In the genomic region with DNA sequence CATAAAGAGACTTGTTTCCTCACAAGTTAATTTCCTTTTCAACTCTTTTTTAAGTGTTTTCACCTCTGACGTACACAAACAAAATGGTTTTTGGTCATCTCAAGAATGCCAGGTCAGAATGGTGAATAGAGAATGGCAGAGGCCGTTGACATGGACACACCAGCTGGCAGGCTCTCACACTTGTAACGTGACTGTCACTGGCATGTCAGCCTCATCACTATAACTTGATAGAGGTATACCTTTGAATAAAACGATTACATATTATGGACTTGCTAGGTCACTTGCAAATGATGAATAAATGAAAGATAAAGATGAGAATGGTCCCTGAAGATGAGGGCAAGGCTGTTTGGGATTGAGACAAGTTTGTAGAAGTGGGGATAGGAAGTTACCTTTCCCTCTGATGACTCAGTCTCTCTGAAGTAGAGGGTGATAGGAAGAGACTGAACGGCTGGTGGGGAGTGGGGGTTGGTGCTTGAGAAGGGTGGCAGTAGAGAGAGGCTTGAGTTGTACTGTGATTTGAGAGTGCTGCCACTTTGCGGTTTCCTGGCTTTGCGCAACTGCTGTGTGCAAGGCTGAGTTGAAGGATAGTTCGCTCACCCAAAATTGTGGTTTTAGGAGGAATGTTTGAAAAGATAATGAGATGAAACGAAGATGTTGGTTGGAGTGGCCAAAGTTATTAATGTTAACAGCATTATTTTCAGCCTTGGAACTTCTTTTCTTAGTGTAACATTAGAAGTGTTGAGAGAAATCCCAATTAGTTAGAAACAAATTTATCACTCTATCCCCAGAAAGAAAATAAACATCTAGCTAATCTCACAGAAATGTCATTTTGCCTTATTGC, we compare ENCODE assay signal across 8 cellular contexts. TPM values are rescaled to one million over a fixed set of nuclear protein-coding genes. Genes with fewer than 3 reads are reported as not detected.
DNase-seq lines count a peak whose midpoint lies in the region; ATAC-seq and TF ChIP-seq lines count a peak whose summit lies in the region.

No MANE protein-coding gene starts in this region.

- peak overlapping the region; percentile 38 for H3K9ac ChIP-seq in iPS-15b (ENCODE audit: low read depth, low read length)

- H3K4me1 ChIP-seq in left ventricle myocardium inferior: peaks cover 12% of the 10 kb centered on the region
- peaks cover 10% of the 10 kb centered on the region for H3K4me1 ChIP-seq in iPS-15b (ENCODE audit: control insufficient read depth, insufficient read depth, low read length)
- peaks cover 10% of the 10 kb centered on the region for H3K4me1 ChIP-seq in upper lobe of right lung
- H3K4me1 ChIP-seq in gastrocnemius medialis: peaks cover 3 to 11% of the 10 kb centered on the region in 2 donors
- H3K4me1 ChIP-seq in hepatocyte (ENCODE audit: insufficient read depth): no peaks in the 10 kb centered on the region

- H3K27ac Mint-ChIP-seq in activated CD4-positive, alpha-beta memory T cell treated with anti-CD3 and anti-CD28 coated beads, Interleukin-2, amount 10 ng/mL, durations not matched to agents 7 days and 5 days: peak overlapping the region; percentile 41

- no peaks in the 10 kb centered on the region for H3K27me3 ChIP-seq in left ventricle myocardium inferior (ENCODE audit: low read depth)
- no peaks in the 10 kb centered on the region for H3K27me3 ChIP-seq in iPS-15b (ENCODE audit: control insufficient read depth, insufficient read depth, low read length)
- no peaks in the 10 kb centered on the region for H3K27me3 ChIP-seq in upper lobe of right lung
- no peaks in the 10 kb centered on the region for H3K27me3 ChIP-seq in gastrocnemius medialis
- no peaks in the 10 kb centered on the region for H3K27me3 ChIP-seq in hepatocyte

- TF ChIP-seq POLR2A in gastrocnemius medialis (IDR thresholded peaks at IDR 0.05): no peak

- H3K79me2 ChIP-seq in hepatocyte: no peaks in the 10 kb centered on the region

- no peak overlapping the region for H3K4me2 ChIP-seq in hepatocyte

- H3K27me3 Mint-ChIP-seq in activated CD4-positive, alpha-beta memory T cell treated with anti-CD3 and anti-CD28 coated beads, Interleukin-2, amount 10 ng/mL, durations not matched to agents 7 days and 5 days: no peaks in the 10 kb centered on the region

- H3K27ac ChIP-seq in left ventricle myocardium inferior (replicated peaks) (no peak overlapping the region), upper lobe of right lung (no peak overlapping the region), gastrocnemius medialis (no peak overlapping the region), hepatocyte (no peak overlapping the region)

- intact Hi-C loops in Right ventricle myocardium inferior (cut with DNase I) (no loop called here), left ventricle myocardium inferior (cut with micrococcal nuclease) (no loop called here), upper lobe of right lung (cut with DNase I) (no loop called here), gastrocnemius medialis (cut with DNase I; ENCODE audit: low total_unique reads) (no loop called here)

- DNase-seq in Right ventricle myocardium inferior (ENCODE audit: missing footprints): peak; percentile 72
- no peak for DNase-seq in left ventricle myocardium inferior
- peak; percentile 63 for DNase-seq in activated CD4-positive, alpha-beta memory T cell treated with anti-CD3 and anti-CD28 coated beads, Interleukin-2, amount 10 ng/mL, durations not matched to agents 7 days and 5 days
- peak; percentile 82 for DNase-seq in upper lobe of right lung
- DNase-seq in gastrocnemius medialis: no peak
- no peak for DNase-seq in hepatocyte (ENCODE audit: low spot score)

- H3K36me3 ChIP-seq in left ventricle myocardium inferior: peaks cover 59% of the 10 kb centered on the region
- peaks cover 4% of the 10 kb centered on the region for H3K36me3 ChIP-seq in iPS-15b (ENCODE audit: control insufficient read depth, insufficient read depth, low read length)
- peaks cover 40% of the 10 kb centered on the region for H3K36me3 ChIP-seq in upper lobe of right lung
- no peaks in the 10 kb centered on the region for H3K36me3 ChIP-seq in gastrocnemius medialis
- peaks cover 3% of the 10 kb centered on the region for H3K36me3 ChIP-seq in hepatocyte (replicated peaks; ENCODE audit: insufficient read depth, low read depth)

- peaks cover 50% of the 10 kb centered on the region for H3K36me3 Mint-ChIP-seq in activated CD4-positive, alpha-beta memory T cell treated with anti-CD3 and anti-CD28 coated beads, Interleukin-2, amount 10 ng/mL, durations not matched to agents 7 days and 5 days (ENCODE audit: low read depth)

- H4K20me1 ChIP-seq in hepatocyte (ENCODE audit: insufficient read depth, poor library complexity, severe bottlenecking): no peaks in the 10 kb centered on the region

- no peaks in the 10 kb centered on the region for H3K9me3 Mint-ChIP-seq in activated CD4-positive, alpha-beta memory T cell treated with anti-CD3 and anti-CD28 coated beads, Interleukin-2, amount 10 ng/mL, durations not matched to agents 7 days and 5 days

- in situ Hi-C loops in gastrocnemius medialis (cut with MboI; ENCODE audit: low sequenced_read_pairs in 4 of 4): no loop called here

- ATAC-seq in Right ventricle myocardium inferior (no peak), upper lobe of right lung (peak; percentile 95), gastrocnemius medialis (no peak), HG03432 (IDR thresholded peaks at IDR 0.05; ENCODE audit: unreplicated experiment) (no peak)

- no peak overlapping the region for H3K4me3 Mint-ChIP-seq in activated CD4-positive, alpha-beta memory T cell treated with anti-CD3 and anti-CD28 coated beads, Interleukin-2, amount 10 ng/mL, durations not matched to agents 7 days and 5 days

- TF ChIP-seq CTCF in left ventricle myocardium inferior (IDR thresholded peaks at IDR 0.05; ENCODE audit: borderline replicate concordance) (no peak), upper lobe of right lung (IDR thresholded peaks at IDR 0.05) (no peak), gastrocnemius medialis (IDR thresholded peaks at IDR 0.05 in 4 of 5, conservative IDR thresholded peaks at IDR 0.05 in 1 of 5) (no peak), hepatocyte (IDR thresholded peaks at IDR 0.05; ENCODE audit: poor library complexity) (no peak)

- no peaks in the 10 kb centered on the region for H3K9me3 ChIP-seq in left ventricle myocardium inferior (replicated peaks)
- no peaks in the 10 kb centered on the region for H3K9me3 ChIP-seq in iPS-15b (ENCODE audit: control insufficient read depth, insufficient read depth, low read length)
- H3K9me3 ChIP-seq in upper lobe of right lung: no peaks in the 10 kb centered on the region
- H3K9me3 ChIP-seq in gastrocnemius medialis: no peaks in the 10 kb centered on the region
- no peaks in the 10 kb centered on the region for H3K9me3 ChIP-seq in hepatocyte (ENCODE audit: low read depth)

- CTCF ChIA-PET in activated CD4-positive, alpha-beta memory T cell treated with anti-CD3 and anti-CD28 coated beads, Interleukin-2, amount 10 ng/mL, durations not matched to agents 7 days and 5 days (lab: Charles Lee): interaction anchor here (1.2 to 5.0 kb wide), 5 partner anchors 8 to 114 kb away, joined by 3 to 27 read pairs (median 17); no protein-coding TSS in a partner anchor

- no peaks in the 10 kb centered on the region for H3K9me2 ChIP-seq in hepatocyte (replicated peaks; ENCODE audit: insufficient read depth)

- H3K4me1 Mint-ChIP-seq in activated CD4-positive, alpha-beta memory T cell treated with anti-CD3 and anti-CD28 coated beads, Interleukin-2, amount 10 ng/mL, durations not matched to agents 7 days and 5 days: peaks cover 48% of the 10 kb centered on the region

- no peak overlapping the region for H3K4me3 ChIP-seq in left ventricle myocardium inferior
- no peak overlapping the region for H3K4me3 ChIP-seq in iPS-15b (ENCODE audit: low read depth, low read length)
- H3K4me3 ChIP-seq in upper lobe of right lung: no peak overlapping the region
- H3K4me3 ChIP-seq in gastrocnemius medialis: no peak overlapping the region
- no peak overlapping the region for H3K4me3 ChIP-seq in hepatocyte

- no peak overlapping the region for H2AFZ ChIP-seq in hepatocyte

- POLR2A ChIA-PET in activated CD4-positive, alpha-beta memory T cell treated with anti-CD3 and anti-CD28 coated beads, Interleukin-2, amount 10 ng/mL, durations not matched to agents 7 days and 5 days (lab: Charles Lee): interaction anchor here (0.8 kb wide), 1 partner anchor 25 kb away, joined by 3 read pairs; no protein-coding TSS in a partner anchor

- 76% methylated on average over 9 of the region's 9 CpGs for WGBS in hepatocyte (ENCODE audit: low lambda C conversion rate, missing lambda C conversion rate)

RNA-seq across cellular contexts. Expression of gene TBPL1, which starts 30.3 kb away (rescaled TPM):
- 14.5 TPM for total RNA-seq in Right ventricle myocardium inferior
- 13.4 TPM for total RNA-seq in left ventricle myocardium inferior
- total RNA-seq in activated CD4-positive, alpha-beta memory T cell treated with anti-CD3 and anti-CD28 coated beads, Interleukin-2, amount 10 ng/mL, durations not matched to agents 7 days and 5 days: 10 to 100 TPM; 33.5 to 35.5 TPM
- 18.7 TPM for total RNA-seq in upper lobe of right lung
- 1 to 10 TPM in 3 of 4 donors, under 1 TPM in 1; 0.85 to 9.1 (median 4.7) TPM for total RNA-seq in gastrocnemius medialis
- total RNA-seq in hepatocyte: 26.2 and 38.1 TPM in 2 replicates
- 36.8 and 38.8 TPM in 2 replicates for polyA plus RNA-seq in hepatocyte

Comparison
In these comparisons a context has a peak if more than half of its experiments do, and no peak if none do; other contexts are left out.
1. DNase-seq: peak in Right ventricle myocardium inferior (single experiment), activated CD4-positive, alpha-beta memory T cell treated with anti-CD3 and anti-CD28 coated beads, Interleukin-2, amount 10 ng/mL, durations not matched to agents 7 days and 5 days (single experiment) and upper lobe of right lung (single experiment); none in left ventricle myocardium inferior (single experiment), gastrocnemius medialis (0 of 2) and hepatocyte (single experiment).